1 cellular context compared by ENCODE assay signal in genomic region chr17:75154195-75155106, GRCh38.
TF ChIP-seq lines count a peak whose summit lies in the region.

TSS of gene JPT1 (minus strand) at chr17:75154512. CDS start at chr17:75154397, 115 bp downstream.

TF ChIP-seq in HEK293, 187 proteins besides CTCF, POLR2A, EP300 and RAD21 (continued from another document and continues in another):
- TF ChIP-seq ZNF350 (tag by site-specific recombination; IDR thresholded peaks at IDR 0.05), result no peak
- no peak for TF ChIP-seq ZNF114 (tag by site-specific recombination; IDR thresholded peaks at IDR 0.05)
- no peak for TF ChIP-seq ZNF214 (tag by site-specific recombination; IDR thresholded peaks at IDR 0.05; ENCODE audit: borderline replicate concordance)
- TF ChIP-seq ZNF132 (tag by site-specific recombination; IDR thresholded peaks at IDR 0.05; ENCODE audit: borderline replicate concordance), result no peak
- no peak for TF ChIP-seq ZNF521 (tag by site-specific recombination; IDR thresholded peaks at IDR 0.05)
- no peak for TF ChIP-seq ZBTB1 (tag by site-specific recombination; IDR thresholded peaks at IDR 0.05)
- TF ChIP-seq ZNF2 (tag by site-specific recombination; IDR thresholded peaks at IDR 0.05), result peak; percentile 24; the same call in 1 of the 2 replicates
- TF ChIP-seq ZNF624 (tag by site-specific recombination; IDR thresholded peaks at IDR 0.05), result no peak
- no peak for TF ChIP-seq ZSCAN4 (tag by site-specific recombination; IDR thresholded peaks at IDR 0.05)
- no peak; the same call in 1 of the 2 replicates for TF ChIP-seq KLF7 (tag by site-specific recombination; IDR thresholded peaks at IDR 0.05; ENCODE audit: borderline replicate concordance)
- TF ChIP-seq ZNF404 (tag by site-specific recombination; IDR thresholded peaks at IDR 0.05), result no peak
- no peak for TF ChIP-seq ZNF416 (tag by site-specific recombination; IDR thresholded peaks at IDR 0.05)
- no peak for TF ChIP-seq ZNF211 (tag by site-specific recombination; IDR thresholded peaks at IDR 0.05; ENCODE audit: low read depth)
- no peak for TF ChIP-seq ZNF558 (tag by site-specific recombination; IDR thresholded peaks at IDR 0.05)
- 0 out of 2 replicates have a peak, but pooled peaks have one; percentile 8 for TF ChIP-seq GFI1B (tag by site-specific recombination; IDR thresholded peaks at IDR 0.05)
- no peak for TF ChIP-seq ZNF133 (tag by site-specific recombination; IDR thresholded peaks at IDR 0.05)
- 0 out of 2 replicates have a peak, but pooled peaks have one; percentile 8 for TF ChIP-seq ZNF596 (tag by site-specific recombination; IDR thresholded peaks at IDR 0.05)
- no peak for TF ChIP-seq ZNF692 (tag by site-specific recombination; IDR thresholded peaks at IDR 0.05)
- TF ChIP-seq ZNF324 (tag by site-specific recombination; IDR thresholded peaks at IDR 0.05), result no peak
- no peak for TF ChIP-seq INSM2 (tag by site-specific recombination; IDR thresholded peaks at IDR 0.05)
- TF ChIP-seq PRDM2 (tag by site-specific recombination; IDR thresholded peaks at IDR 0.05; ENCODE audit: borderline replicate concordance), result no peak
- no peak for TF ChIP-seq HOXD13 (CRISPR knock-in tag; IDR thresholded peaks at IDR 0.05; ENCODE audit: borderline replicate concordance)
- no peak for TF ChIP-seq ZNF654 (tag by site-specific recombination; IDR thresholded peaks at IDR 0.05; ENCODE audit: low read depth)
- TF ChIP-seq ZNF223 (tag by site-specific recombination; IDR thresholded peaks at IDR 0.05), result no peak
- TF ChIP-seq HIC1 (tag by site-specific recombination; IDR thresholded peaks at IDR 0.05), result no peak
- peak; percentile 39; the same call in 1 of the 2 replicates for TF ChIP-seq ZBTB7A (tag by site-specific recombination; IDR thresholded peaks at IDR 0.05; ENCODE audit: low read depth)
- TF ChIP-seq ZNF629 (tag by site-specific recombination; IDR thresholded peaks at IDR 0.05), result no peak
- no peak for TF ChIP-seq ZNF777 (tag by site-specific recombination; IDR thresholded peaks at IDR 0.05; ENCODE audit: borderline replicate concordance)
- TF ChIP-seq ZBTB21 (tag by site-specific recombination; IDR thresholded peaks at IDR 0.05), result no peak; the same call in 1 of the 2 replicates
- peak; percentile 68 for TF ChIP-seq ZNF335 (tag by site-specific recombination; conservative IDR thresholded peaks at IDR 0.05)
- TF ChIP-seq ZNF623 (tag by site-specific recombination; IDR thresholded peaks at IDR 0.05), result no peak
- TF ChIP-seq ZNF561 (tag by site-specific recombination; IDR thresholded peaks at IDR 0.05; ENCODE audit: borderline replicate concordance), result no peak
- TF ChIP-seq ZEB2 (tag by site-specific recombination; IDR thresholded peaks at IDR 0.05), result peak; percentile 43; the same call in 1 of the 2 replicates
- TF ChIP-seq ZBTB48 (tag by site-specific recombination; IDR thresholded peaks at IDR 0.05), result no peak
- TF ChIP-seq ZNF549 (tag by site-specific recombination; IDR thresholded peaks at IDR 0.05), result no peak
- peak; percentile 25; the same call in 1 of the 2 replicates for TF ChIP-seq ZNF501 (tag by site-specific recombination; IDR thresholded peaks at IDR 0.05)
- TF ChIP-seq ZSCAN5A (tag by site-specific recombination; IDR thresholded peaks at IDR 0.05), result peak; percentile 70; the same call in 1 of the 2 replicates
- TF ChIP-seq ZNF701 (tag by site-specific recombination; IDR thresholded peaks at IDR 0.05), result no peak
- peak; percentile 52; the same call in 1 of the 2 replicates for TF ChIP-seq ZNF391 (tag by site-specific recombination; IDR thresholded peaks at IDR 0.05; ENCODE audit: borderline replicate concordance, low read depth)
- TF ChIP-seq ZNF664 (tag by site-specific recombination; IDR thresholded peaks at IDR 0.05), result no peak
- TF ChIP-seq GLIS1 (tag by site-specific recombination; IDR thresholded peaks at IDR 0.05), result peak; percentile 15; the same call in 1 of the 2 replicates
- TF ChIP-seq ZBTB44 (tag by site-specific recombination; IDR thresholded peaks at IDR 0.05), result no peak
- no peak for TF ChIP-seq ZNF148 (tag by site-specific recombination; IDR thresholded peaks at IDR 0.05; ENCODE audit: borderline replicate concordance)
- no peak for TF ChIP-seq ZNF510 (tag by site-specific recombination; IDR thresholded peaks at IDR 0.05; ENCODE audit: insufficient replicate concordance)
- no peak for TF ChIP-seq ZNF394 (tag by site-specific recombination; IDR thresholded peaks at IDR 0.05; ENCODE audit: borderline replicate concordance)
- no peak for TF ChIP-seq MEIS1 (CRISPR knock-in tag; IDR thresholded peaks at IDR 0.05; ENCODE audit: borderline replicate concordance)
- no peak for TF ChIP-seq ZIC2 (tag by site-specific recombination; IDR thresholded peaks at IDR 0.05)
- TF ChIP-seq ZSCAN16 (tag by site-specific recombination; IDR thresholded peaks at IDR 0.05), result no peak
- no peak for TF ChIP-seq GLI4 (tag by site-specific recombination; IDR thresholded peaks at IDR 0.05)
- TF ChIP-seq ZNF292 (tag by site-specific recombination; IDR thresholded peaks at IDR 0.05; ENCODE audit: borderline replicate concordance, low read depth), result no peak
